30 cellular contexts compared by ENCODE assay signal in genomic region chr3:165635791-165636681, GRCh38.
DNase-seq lines count a peak whose midpoint lies in the region; ATAC-seq, FAIRE-seq and TF ChIP-seq lines count a peak whose summit lies in the region.
"Had no signal": no experiment of that assay in that cellular context is flagged by ENCODE, and none has a peak within 500 bp of the region (broad histone marks: within the 10 kb centered on the region; RNA-seq: fewer than 3 reads in every experiment).

No MANE protein-coding gene starts in this region.

- H3K36me3 ChIP-seq in SJSA1 (no peaks in the 10 kb centered on the region), right lobe of liver (no peaks in the 10 kb centered on the region)
- H3K36me3 ChIP-seq: lower lobe of right lung, tibial artery, vagina had no signal

- FAIRE-seq in islet of Langerhans (lab: Jason Lieb, UNC): peak; percentile 80
- FAIRE-seq: endothelial cell of umbilical vein, GM12891 had no signal

- DNase-seq in Caki2 (ENCODE audit: low read depth): peak; percentile 68
- DNase-seq in SJSA1 (ENCODE audit: low read depth in 1 of 2, low spot score in 2 of 2): peak in 1 of 2 experiments; percentile 13
- DNase-seq in right lobe of liver: no peak
- no peak for DNase-seq in activated effector memory CD4-positive, alpha-beta T cell treated with anti-CD3 and anti-CD28 coated beads, Interleukin-2, amount 50 U/mL, for 16 hours
- no peak for DNase-seq in NCI-H446 treated with DMSO at 0.1 percent for 48 hours (lab: John Stamatoyannopoulos, UW)
- DNase-seq in GM13977 (ENCODE audit: low spot score): no peak
- DNase-seq: activated CD4-positive, alpha-beta T cell treated with anti-CD3 and anti-CD28 coated beads for 36 hours; activated CD8-positive, alpha-beta T cell treated with anti-CD3 and anti-CD28 coated beads for 36 hours; activated naive CD4-positive, alpha-beta T cell treated with anti-CD3 and anti-CD28 coated beads, Interleukin-2, amount 50 U/mL, for 16 hours; CD4-positive, alpha-beta memory T cell; DMS 273 treated with DMSO at 0.1 percent for 48 hours; GM23248; immature natural killer cell; KBM-7; lower lobe of right lung; natural killer cell; NCI-H1105; NCI-H187; NCI-H524 treated with DMSO at 0.1 percent for 48 hours; occipital lobe; PC-9; psoas muscle; stimulated activated CD4-positive, alpha-beta T cell treated with anti-CD3 and anti-CD28 coated beads, Interleukin-4, amount 100 ng/mL, for 24 hours; tibial artery had no signal

- in situ Hi-C loops in Caki2 (cut with HindIII; ENCODE audit: low pct_unique_long_range_greater_than_20kb, low sequenced_read_pairs): no loop called here
- in situ Hi-C loops in GM13977 (cut with MboI; ENCODE audit: low pct_unique_long_range_greater_than_20kb, low sequenced_read_pairs, unreplicated experiment): no loop called here

- WGBS in right lobe of liver (ENCODE audit: insufficient coverage, low coverage, low lambda C conversion rate, missing lambda C conversion rate): 41% methylated on average over 5 of the region's 5 CpGs

- intact Hi-C loops in right lobe of liver (cut with DNase I): no loop called here

- ATAC-seq in right lobe of liver (peak; percentile 95 to 96 (median 96)), GM18520 (IDR thresholded peaks at IDR 0.05; ENCODE audit: unreplicated experiment) (no peak)
- ATAC-seq: activated CD4-positive, alpha-beta T cell treated with anti-CD3 and anti-CD28 coated beads for 36 hours; activated CD8-positive, alpha-beta T cell treated with anti-CD3 and anti-CD28 coated beads for 36 hours; lower lobe of right lung; natural killer cell; psoas muscle; Right ventricle myocardium inferior had no signal

- H3K27ac ChIP-seq in SJSA1 (0 out of 2 replicates have a peak overlapping the region, but pooled peaks have one; percentile 6), right lobe of liver (peak overlapping the region in 1 of 3 donors; percentile 58)
- H3K27ac ChIP-seq: GM23248, lower lobe of right lung, PC-9, psoas muscle, tibial artery, vagina had no signal

- no peak for TF ChIP-seq POLR2A in right lobe of liver (IDR thresholded peaks at IDR 0.05)

- H3K27me3 ChIP-seq in SJSA1 (replicated peaks) (no peaks in the 10 kb centered on the region), right lobe of liver (no peaks in the 10 kb centered on the region)
- H3K27me3 ChIP-seq: tibial artery, vagina had no signal

- H3K4me3 ChIP-seq in SJSA1 (no peak overlapping the region), right lobe of liver (peak overlapping the region in 1 of 3 donors; percentile 4)
- H3K4me3 ChIP-seq: GM23248, lower lobe of right lung, PC-9, psoas muscle, tibial artery, vagina had no signal

- H3K4me1 ChIP-seq in SJSA1 (replicated peaks) (peaks cover 20% of the 10 kb centered on the region), right lobe of liver (peaks cover 0 to 24% (median 7%) of the 10 kb centered on the region in 4 donors)
- H3K4me1 ChIP-seq: lower lobe of right lung, psoas muscle, tibial artery, vagina had no signal

- TF ChIP-seq CTCF in right lobe of liver (IDR thresholded peaks at IDR 0.05) (no peak), GM13977 (IDR thresholded peaks at IDR 0.05; ENCODE audit: extremely low read depth, insufficient read depth, missing control alignments) (no peak)

- H3K9me3 ChIP-seq in SJSA1 (replicated peaks): 0 out of 2 replicates have a peak, but pooled peaks cover 4% of the 10 kb centered on the region
- no peaks in the 10 kb centered on the region for H3K9me3 ChIP-seq in right lobe of liver
- H3K9me3 ChIP-seq: lower lobe of right lung, psoas muscle, tibial artery, vagina had no signal
